In the genomic region with DNA sequence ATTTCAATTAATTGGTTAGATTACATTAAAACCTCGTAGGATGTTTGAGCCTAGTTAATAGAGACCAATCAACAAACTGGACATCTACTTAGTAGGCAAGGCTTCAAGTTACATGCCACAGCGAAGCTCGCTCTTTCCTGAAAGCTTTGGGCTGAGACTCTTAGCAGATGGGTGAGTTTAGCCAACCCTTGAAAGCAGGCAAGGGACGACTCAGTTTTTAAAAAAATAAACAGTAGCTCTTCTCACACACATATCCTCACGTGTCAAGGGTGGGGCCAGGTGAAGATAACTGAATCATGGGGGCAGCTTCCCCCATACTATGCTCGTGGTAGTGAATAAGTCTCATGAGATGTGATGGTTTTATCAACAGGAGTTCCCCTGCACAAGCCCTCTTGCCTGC, we compare ENCODE assay signal across 8 cellular contexts. TPM values are rescaled to one million over a fixed set of nuclear protein-coding genes. Genes with fewer than 3 reads are reported as not detected.
A peak's percentile ranks its signal among the peaks of the same experiment; 100 is the strongest.
DNase-seq lines count a peak whose midpoint lies in the region; ATAC-seq and TF ChIP-seq lines count a peak whose summit lies in the region.

No MANE protein-coding gene starts in this region.

- ATAC-seq in heart left ventricle (no peak), right cardiac atrium (no peak), activated B cell treated with CpG ODN at 0.5 μM for 24 hours (ENCODE audit: low read depth) (no peak), GM21360 (IDR thresholded peaks at IDR 0.05; ENCODE audit: unreplicated experiment) (no peak)

- no peaks in the 10 kb centered on the region for H3K9me3 Mint-ChIP-seq in activated B cell treated with CpG ODN at 0.5 μM for 24 hours

- peaks cover 6% of the 10 kb centered on the region for H3K36me3 Mint-ChIP-seq in activated B cell treated with CpG ODN at 0.5 μM for 24 hours (ENCODE audit: low read depth)

- intact Hi-C loops in heart left ventricle (cut with DNase I), result loop anchor here in 1 of 10 donors (10.0 kb wide), 1 partner anchor 65 kb away; no protein-coding TSS in a partner anchor
- intact Hi-C loops in right cardiac atrium (cut with DNase I), result no loop called here
- intact Hi-C loops in activated B cell treated with CpG ODN at 0.5 μM for 24 hours (cut with micrococcal nuclease), result no loop called here
- intact Hi-C loops in transverse colon (cut with DNase I; ENCODE audit: low total_unique reads), result no loop called here

- H3K36me3 ChIP-seq in heart left ventricle (peaks cover 0 to 5% (median 0%) of the 10 kb centered on the region in 9 donors), iPS-18a (ENCODE audit: control insufficient read depth, low read depth, low read length) (peaks cover 3% of the 10 kb centered on the region), transverse colon (no peaks in the 10 kb centered on the region)

- H3K27ac ChIP-seq in heart left ventricle (no peak overlapping the region), right cardiac atrium (ENCODE audit: low read length) (no peak overlapping the region), iPS-18a (ENCODE audit: low read length) (no peak overlapping the region), transverse colon (peak overlapping the region in 1 of 4 donors; percentile 66)

- CTCF ChIA-PET in activated B cell treated with CpG ODN at 0.5 μM for 24 hours (lab: Charles Lee), result no interaction called here

- in situ Hi-C loops in transverse colon (cut with MboI; ENCODE audit: low pct_ligation_motif_present in 1 of 4, low pct_unique_long_range_greater_than_20kb in 1 of 4, low sequenced_read_pairs in 3 of 4), result no loop called here

- WGBS in heart left ventricle, 4 donors, result 24 to 34% (median 31%) methylated on average over 6 of the region's 6 CpGs
- 30% methylated on average over 6 of the region's 6 CpGs for WGBS in right cardiac atrium
- WGBS in transverse colon (ENCODE audit: low coverage in 1 of 2), 2 donors, result 11 to 31% methylated on average over 3 to 6 of the region's 6 CpGs

- DNase-seq in heart left ventricle (no peak), right cardiac atrium (no peak), activated B cell treated with CpG ODN at 0.5 μM for 24 hours (no peak), transverse colon (no peak), SW 1271 (lab: John Stamatoyannopoulos, UW) (no peak), ecto neural progenitor cell (ENCODE audit: low spot score) (no peak)

- no peaks in the 10 kb centered on the region for H3K9me3 ChIP-seq in heart left ventricle
- H3K9me3 ChIP-seq in right cardiac atrium (ENCODE audit: control insufficient read depth, low read length), result no peaks in the 10 kb centered on the region
- no peaks in the 10 kb centered on the region for H3K9me3 ChIP-seq in iPS-18a (ENCODE audit: control insufficient read depth, low read depth, low read length)
- no peaks in the 10 kb centered on the region for H3K9me3 ChIP-seq in transverse colon

- H3K27ac Mint-ChIP-seq in activated B cell treated with CpG ODN at 0.5 μM for 24 hours, result no peak overlapping the region

- TF ChIP-seq CTCF in heart left ventricle (IDR thresholded peaks at IDR 0.05), result no peak
- no peak for TF ChIP-seq CTCF in activated B cell treated with CpG ODN at 0.5 μM for 24 hours (IDR thresholded peaks at IDR 0.05)
- TF ChIP-seq CTCF in transverse colon (IDR thresholded peaks at IDR 0.05), result no peak

- POLR2A ChIA-PET in activated B cell treated with CpG ODN at 0.5 μM for 24 hours (lab: Charles Lee), result interaction anchor here (2.0 to 6.3 kb wide), 2 partner anchors 11 to 40 kb away, joined by 5 to 84 read pairs; a partner anchor contains a TSS

- no peaks in the 10 kb centered on the region for H3K27me3 ChIP-seq in heart left ventricle
- no peaks in the 10 kb centered on the region for H3K27me3 ChIP-seq in right cardiac atrium (ENCODE audit: control insufficient read depth, insufficient read depth)
- no peaks in the 10 kb centered on the region for H3K27me3 ChIP-seq in iPS-18a (ENCODE audit: control insufficient read depth, insufficient read depth, low read length)
- H3K27me3 ChIP-seq in transverse colon, result no peaks in the 10 kb centered on the region

- peak overlapping the region; percentile 65 for H3K9ac ChIP-seq in iPS-18a (ENCODE audit: low read length)

- H3K4me3 Mint-ChIP-seq in activated B cell treated with CpG ODN at 0.5 μM for 24 hours, result peak overlapping the region; percentile 89

- H3K27me3 Mint-ChIP-seq in activated B cell treated with CpG ODN at 0.5 μM for 24 hours, result no peaks in the 10 kb centered on the region

- H3K4me1 ChIP-seq in heart left ventricle (peaks cover 0 to 19% (median 13%) of the 10 kb centered on the region in 12 donors), right cardiac atrium (ENCODE audit: control insufficient read depth, insufficient read depth, low read length) (peaks cover 3% of the 10 kb centered on the region), iPS-18a (ENCODE audit: control insufficient read depth, low read depth, low read length) (no peaks in the 10 kb centered on the region), transverse colon (peaks cover 11 to 22% (median 14%) of the 10 kb centered on the region in 4 donors)

- H3K4me1 Mint-ChIP-seq in activated B cell treated with CpG ODN at 0.5 μM for 24 hours, result peaks cover 27% of the 10 kb centered on the region

- TF ChIP-seq EP300 in transverse colon (IDR thresholded peaks at IDR 0.05; ENCODE audit: low read depth), result no peak

- H3K4me3 ChIP-seq in heart left ventricle, result peak overlapping the region in 10 of 12 donors; percentile 42 to 82 (median 67)
- no peak overlapping the region for H3K4me3 ChIP-seq in right cardiac atrium (ENCODE audit: low read length)
- H3K4me3 ChIP-seq in iPS-18a (ENCODE audit: low read length), result peak overlapping the region; percentile 98
- H3K4me3 ChIP-seq in transverse colon, result peak overlapping the region in 3 of 4 donors; percentile 56 to 65 (median 65)

- no peak for TF ChIP-seq POLR2A in heart left ventricle (IDR thresholded peaks at IDR 0.05)
- no peak for TF ChIP-seq POLR2A in transverse colon (IDR thresholded peaks at IDR 0.05)

RNA-seq across cellular contexts. Expression of a gene that starts 0.8 kb away (rescaled TPM):
- total RNA-seq in heart left ventricle (1 to 10 TPM in 1 of 9 donors, under 1 TPM in 3, not detected in 5; 0.15 to 1.0 (median 0.34) TPM), right cardiac atrium (1 to 10 TPM in 1 of 4 donors, under 1 TPM in 1, not detected in 2; 0.71 to 1.2 TPM), activated B cell treated with CpG ODN at 0.5 μM for 24 hours (2.5 and 3.5 TPM in 2 replicates), transverse colon (1 to 10 TPM in 2 of 4 donors, under 1 TPM in 1, not detected in 1; 0.68 to 5.8 (median 1.4) TPM)
- polyA plus RNA-seq in heart left ventricle (under 1 TPM in 1 of 2 donors, not detected in 1; 0.21 TPM), right cardiac atrium (0.07 TPM)

RNA-seq across cellular contexts. Expression of a gene that starts 40.3 kb away (rescaled TPM):
- total RNA-seq in heart left ventricle (100 to 1,000 TPM in 2 of 9 donors, 10 to 100 TPM in 7; 56.1 to 109 (median 96.0) TPM), right cardiac atrium (10 to 100 TPM; 67.2 to 98.8 (median 77.1) TPM), activated B cell treated with CpG ODN at 0.5 μM for 24 hours (253 and 259 TPM in 2 replicates), transverse colon (100 to 1,000 TPM in 3 of 4 donors, 10 to 100 TPM in 1; 88.7 to 495 (median 174) TPM)
- polyA plus RNA-seq in heart left ventricle (10 to 100 TPM; 11.7 to 25.2 TPM), right cardiac atrium (15.6 TPM)
